Comparison of ENCODE assay signal across 25 cellular contexts in genomic region chr18:73545497-73545896, GRCh38.
DNase-seq lines count a peak whose midpoint lies in the region; ATAC-seq and TF ChIP-seq lines count a peak whose summit lies in the region.
"Had no signal": no experiment of that assay in that cellular context is flagged by ENCODE, and none has a peak within 500 bp of the region (broad histone marks: within the 10 kb centered on the region; RNA-seq: fewer than 3 reads in every experiment).

No MANE protein-coding gene starts in this region.

- no peak overlapping the region for H3K27ac Mint-ChIP-seq in H9
- H3K27ac Mint-ChIP-seq: CD4-positive, CD25-positive, alpha-beta regulatory T cell; GM23338 had no signal

- CTCF ChIA-PET in IMR-90 (lab: Yijun Ruan, JAX): no interaction called here

- H3K79me2 ChIP-seq in H9 (ENCODE audit: insufficient read depth, low read length): no peaks in the 10 kb centered on the region

- no peak; the same call in 1 of the 2 replicates for ATAC-seq in IMR-90 (ENCODE audit: low read depth)
- ATAC-seq in GM19351 (IDR thresholded peaks at IDR 0.05; ENCODE audit: unreplicated experiment): no peak
- ATAC-seq: GM23338, Panc1 had no signal

- H3K4me1 ChIP-seq in IMR-90 (ENCODE audit: control insufficient read depth, insufficient read depth, low read length): no peaks in the 10 kb centered on the region; the same call in 1 of the 2 replicates
- no peaks in the 10 kb centered on the region for H3K4me1 ChIP-seq in mesenchymal stem cell (ENCODE audit: control insufficient read depth, insufficient read depth, low read depth, low read length)
- no peaks in the 10 kb centered on the region for H3K4me1 ChIP-seq in H9 (ENCODE audit: insufficient read depth, low read length)
- H3K4me1 ChIP-seq: BLaER1, HAP-1 had no signal

- H4K5ac ChIP-seq in IMR-90 (ENCODE audit: low read depth, low read length): no peak overlapping the region
- no peak overlapping the region for H4K5ac ChIP-seq in H9 (ENCODE audit: insufficient read length, low read depth, low read length)

- H3K18ac ChIP-seq in IMR-90 (ENCODE audit: low read depth, low read length) (no peak overlapping the region), mesenchymal stem cell (ENCODE audit: low read depth in 1 of 2, low read length in 2 of 2) (no peak overlapping the region), H9 (ENCODE audit: insufficient read length, low read depth, low read length) (no peak overlapping the region)

- no peak overlapping the region for H3T11ph ChIP-seq in H9 (ENCODE audit: low read length)

- intact Hi-C loops in IMR-90 (cut with micrococcal nuclease): no loop called here

- H2BK120ac ChIP-seq in IMR-90 (ENCODE audit: low read depth, low read length) (no peak overlapping the region), mesenchymal stem cell (ENCODE audit: low read depth, low read length) (no peak overlapping the region), H9 (ENCODE audit: low read depth, low read length, poor library complexity, severe bottlenecking) (no peak overlapping the region)

- no peak for TF ChIP-seq RAD21 in IMR-90 (IDR thresholded peaks at IDR 0.05; ENCODE audit: low read length)

- H3K23me2 ChIP-seq in H9 (ENCODE audit: insufficient read length, low read depth, low read length, poor library complexity, severe bottlenecking): no peaks in the 10 kb centered on the region

- H4K20me1 ChIP-seq in IMR-90 (ENCODE audit: insufficient read depth, low read length) (no peaks in the 10 kb centered on the region), H9 (ENCODE audit: control insufficient read depth, insufficient read depth, insufficient read length) (no peaks in the 10 kb centered on the region)
- H4K20me1 ChIP-seq: BLaER1 had no signal

- TF ChIP-seq CTCF in IMR-90 (conservative IDR thresholded peaks at IDR 0.05; ENCODE audit: low read depth, low read length) (no peak), H9 (conservative IDR thresholded peaks at IDR 0.05) (no peak)

- POLR2A ChIA-PET in IMR-90 (lab: Charles Lee; ENCODE audit: unreplicated experiment): no interaction called here

- no peaks in the 10 kb centered on the region for H3K27me3 Mint-ChIP-seq in H9 (ENCODE audit: low read depth)
- H3K27me3 Mint-ChIP-seq: CD4-positive, CD25-positive, alpha-beta regulatory T cell had no signal

- H3K4me2 ChIP-seq in IMR-90 (ENCODE audit: low read depth, low read length) (no peak overlapping the region), mesenchymal stem cell (ENCODE audit: low read length, poor library complexity, severe bottlenecking) (no peak overlapping the region), H9 (ENCODE audit: insufficient read depth, insufficient read length, low read length) (no peak overlapping the region)
- H3K4me2 ChIP-seq: BLaER1, GM23338 had no signal

- H4K8ac ChIP-seq in IMR-90 (ENCODE audit: low read depth in 2 of 2, low read length in 2 of 2): no peak overlapping the region
- H4K8ac ChIP-seq in mesenchymal stem cell (ENCODE audit: low read length): no peak overlapping the region
- no peak overlapping the region for H4K8ac ChIP-seq in H9 (replicated peaks; ENCODE audit: insufficient read length, low read depth, low read length)

- no peaks in the 10 kb centered on the region for H3K27me3 ChIP-seq in IMR-90 (ENCODE audit: control insufficient read depth, insufficient read depth, low read length)
- no peaks in the 10 kb centered on the region for H3K27me3 ChIP-seq in mesenchymal stem cell (ENCODE audit: control insufficient read depth in 1 of 2, insufficient read depth in 1 of 2, low read length in 2 of 2)
- H3K27me3 ChIP-seq in H9 (ENCODE audit: insufficient read depth, low read length): no peaks in the 10 kb centered on the region
- H3K27me3 ChIP-seq: BLaER1 had no signal

- no peak overlapping the region for H3K4me3 Mint-ChIP-seq in H9
- H3K4me3 Mint-ChIP-seq: CD4-positive, CD25-positive, alpha-beta regulatory T cell; GM23338 had no signal

- no peaks in the 10 kb centered on the region for H3K9me3 Mint-ChIP-seq in H9
- H3K9me3 Mint-ChIP-seq: GM23338 had no signal

- in situ Hi-C loops in IMR-90 (cut with MboI; ENCODE audit: low sequenced_read_pairs): no loop called here

- H3K9me1 ChIP-seq in IMR-90 (ENCODE audit: insufficient read depth, low read length): no peaks in the 10 kb centered on the region

- H3K36me3 ChIP-seq in IMR-90 (ENCODE audit: control insufficient read depth, insufficient read depth, low read length) (no peaks in the 10 kb centered on the region), mesenchymal stem cell (ENCODE audit: control insufficient read depth in 1 of 2, insufficient read depth in 2 of 2, low read depth in 1 of 2, low read length in 2 of 2) (no peaks in the 10 kb centered on the region)
- H3K36me3 ChIP-seq: BLaER1, HAP-1 had no signal

- BruUV-seq in IMR-90 (replicated peaks; lab: Mats Ljungman, UMichigan): no TSS peak

- H2AK9ac ChIP-seq in IMR-90 (replicated peaks; ENCODE audit: low read depth, low read length, poor library complexity): no peak overlapping the region

- no peak overlapping the region for H4K91ac ChIP-seq in IMR-90 (ENCODE audit: insufficient read depth, low read depth, low read length)
- no peak overlapping the region for H4K91ac ChIP-seq in mesenchymal stem cell (ENCODE audit: low read length)
- H4K91ac ChIP-seq in H9 (ENCODE audit: insufficient read length, low read depth, low read length): no peak overlapping the region

- H3K23ac ChIP-seq in IMR-90 (ENCODE audit: low read depth, low read length) (no peak overlapping the region), mesenchymal stem cell (ENCODE audit: low read length in 2 of 2) (no peak overlapping the region), H9 (ENCODE audit: insufficient read length, low read depth, low read length) (no peak overlapping the region)

- H2AK5ac ChIP-seq in IMR-90 (ENCODE audit: low read depth, low read length): no peak overlapping the region
- no peak overlapping the region for H2AK5ac ChIP-seq in mesenchymal stem cell (ENCODE audit: low read length, severe bottlenecking)
- H2AK5ac ChIP-seq in H9 (ENCODE audit: insufficient read length, low read length): no peak overlapping the region

- H3K14ac ChIP-seq in IMR-90 (replicated peaks; ENCODE audit: low read depth, low read length) (no peak overlapping the region), mesenchymal stem cell (ENCODE audit: low read length in 2 of 2) (no peak overlapping the region), H9 (ENCODE audit: insufficient read depth, low read length) (no peak overlapping the region)

- H3K4ac ChIP-seq in IMR-90 (ENCODE audit: low read depth, low read length) (no peak overlapping the region), mesenchymal stem cell (ENCODE audit: low read depth in 1 of 2, low read length in 2 of 2) (no peak overlapping the region), H9 (ENCODE audit: low read depth, low read length) (no peak overlapping the region)

- peaks cover 0 to 4% of the 10 kb centered on the region in 2 experiments; a peak in 1 of 4 replicates for H3K4me1 Mint-ChIP-seq in H9
- H3K4me1 Mint-ChIP-seq: CD4-positive, CD25-positive, alpha-beta regulatory T cell had no signal

- no peak overlapping the region for H2BK5ac ChIP-seq in IMR-90 (ENCODE audit: low read depth, low read length, poor library complexity, severe bottlenecking)
- H2BK5ac ChIP-seq in mesenchymal stem cell (ENCODE audit: low read depth, low read length, poor library complexity, severe bottlenecking): no peak overlapping the region
- H2BK5ac ChIP-seq in H9 (ENCODE audit: insufficient read length, low read length): no peak overlapping the region

- H3K4me3 ChIP-seq in IMR-90 (ENCODE audit: insufficient read depth, low read depth, low read length) (no peak overlapping the region), mesenchymal stem cell (ENCODE audit: insufficient read depth in 1 of 2, low read depth in 1 of 2, low read length in 2 of 2) (no peak overlapping the region)
- H3K4me3 ChIP-seq: BLaER1, GM23338, HAP-1 had no signal

- H3K27ac ChIP-seq in IMR-90 (ENCODE audit: insufficient read depth, low read length): no peak overlapping the region
- H3K27ac ChIP-seq in mesenchymal stem cell (ENCODE audit: low read length, poor library complexity, severe bottlenecking): no peak overlapping the region
- H3K27ac ChIP-seq in H9 (ENCODE audit: insufficient read length, low read depth, low read length): no peak overlapping the region
- H3K27ac ChIP-seq: BLaER1 had no signal

- H2BK20ac ChIP-seq in IMR-90 (ENCODE audit: low read depth, low read length) (no peak overlapping the region), H9 (ENCODE audit: low read depth, low read length, poor library complexity, severe bottlenecking) (no peak overlapping the region)

- dilution Hi-C loops in IMR-90 (cut with HindIII; ENCODE audit: low sequenced_read_pairs, unreplicated experiment): no loop called here

- H3K79me1 ChIP-seq in IMR-90 (ENCODE audit: low read depth in 1 of 2, low read length in 2 of 2) (no peaks in the 10 kb centered on the region; a peak in 1 of 4 replicates), mesenchymal stem cell (replicated peaks; ENCODE audit: low read length, poor library complexity, severe bottlenecking) (no peaks in the 10 kb centered on the region), H9 (ENCODE audit: insufficient read depth, low read depth, low read length, poor library complexity, severe bottlenecking) (no peaks in the 10 kb centered on the region)

- H3K56ac ChIP-seq in IMR-90 (ENCODE audit: extremely low read depth, insufficient read depth, low read length) (no peak overlapping the region), H9 (ENCODE audit: insufficient read length, low read depth, low read length) (no peak overlapping the region)

- H2AFZ ChIP-seq in IMR-90 (replicated peaks; ENCODE audit: low read length, poor library complexity) (no peak overlapping the region), mesenchymal stem cell (ENCODE audit: low read depth, low read length) (no peak overlapping the region), H9 (ENCODE audit: low read length) (no peak overlapping the region)
- H2AFZ ChIP-seq: GM23338 had no signal

- H2BK12ac ChIP-seq in mesenchymal stem cell (ENCODE audit: low read length in 2 of 2) (no peak overlapping the region), H9 (ENCODE audit: insufficient read length, low read depth, low read length) (no peak overlapping the region)

- H3K9ac ChIP-seq in IMR-90 (ENCODE audit: low read depth, low read length) (no peak overlapping the region), mesenchymal stem cell (ENCODE audit: low read length) (no peak overlapping the region), H9 (ENCODE audit: extremely low read depth, insufficient read length, low read length) (no peak overlapping the region)
- H3K9ac ChIP-seq: BLaER1 had no signal

- no peak for TF ChIP-seq POLR2A in IMR-90 (IDR thresholded peaks at IDR 0.05; ENCODE audit: low read depth, low read length)

- H2BK15ac ChIP-seq in IMR-90 (ENCODE audit: low read depth, low read length): no peak overlapping the region
- H2BK15ac ChIP-seq in mesenchymal stem cell (ENCODE audit: low read depth, poor library complexity, severe bottlenecking): no peak overlapping the region
- H2BK15ac ChIP-seq in H9 (ENCODE audit: low read depth, low read length): no peak overlapping the region

- peak; percentile 60 for DNase-seq in DMS53 (lab: John Stamatoyannopoulos, UW)
- DNase-seq in IMR-90: peak; percentile 46
- peak; percentile 37 for DNase-seq in dermis blood vessel endothelial cell
- DNase-seq in mesenchymal stem cell: peak; percentile 13
- no peak for DNase-seq in H9
- no peak for DNase-seq in OCI-M1 (lab: John Stamatoyannopoulos, UW)
- DNase-seq: CD4-positive, CD25-positive, alpha-beta regulatory T cell; DMS 273 treated with DMSO at 0.1 percent for 48 hours; DND-41; KBM-7; MV-4-11; NCI-H1105; NCI-H1436 treated with DMSO at 0.1 percent for 48 hours; NCI-H187 treated with DMSO at 0.1 percent for 48 hours; NCI-H2107; NCI-H446; NCI-H524 treated with DMSO at 0.1 percent for 48 hours; NCI-H774; SHP77 treated with DMSO at 0.1 percent for 48 hours; T-helper 1 cell had no signal

- WGBS in IMR-90 (ENCODE audit: extremely low coverage in 2 of 2, insufficient read length in 1 of 2), 2 experiments: no CpG with 5 or more reads among the region's 1 CpG
- 17% methylated on average over 1 of the region's 1 CpG for WGBS in mesenchymal stem cell
- no CpG with 5 or more reads among the region's 1 CpG for WGBS in H9 (ENCODE audit: extremely low coverage, insufficient read length, low lambda C conversion rate)

- no peaks in the 10 kb centered on the region for H3K9me3 ChIP-seq in IMR-90 (ENCODE audit: control insufficient read depth, insufficient read depth, low read length)
- no peaks in the 10 kb centered on the region for H3K9me3 ChIP-seq in mesenchymal stem cell (ENCODE audit: control insufficient read depth, low read length)
- no peaks in the 10 kb centered on the region for H3K9me3 ChIP-seq in H9 (ENCODE audit: control insufficient read depth, low read depth, low read length)
- H3K9me3 ChIP-seq: BLaER1, HAP-1 had no signal

- H3K36me3 Mint-ChIP-seq in H9 (ENCODE audit: insufficient read depth in 1 of 3, low read depth in 3 of 3): no peaks in the 10 kb centered on the region
- H3K36me3 Mint-ChIP-seq: CD4-positive, CD25-positive, alpha-beta regulatory T cell had no signal

Comparison
In these comparisons a context has a peak if more than half of its experiments do, and no peak if none do; other contexts are left out.
1. DNase-seq: peak in DMS53 (single experiment), IMR-90 (single experiment), dermis blood vessel endothelial cell (single experiment) and mesenchymal stem cell (single experiment); none in H9 (single experiment) and OCI-M1 (single experiment).